ENCODE assay signal across 18 cellular contexts in genomic region chr10:88156341-88156740, GRCh38.
DNase-seq lines count a peak whose midpoint lies in the region; ATAC-seq, FAIRE-seq and TF ChIP-seq lines count a peak whose summit lies in the region.
"Had no signal": no experiment of that assay in that cellular context is flagged by ENCODE, and none has a peak within 500 bp of the region (broad histone marks: within the 10 kb centered on the region; RNA-seq: fewer than 3 reads in every experiment).

No MANE protein-coding gene starts in this region.

- no peak overlapping the region for H3K4me3 ChIP-seq in adipocyte (ENCODE audit: low read length)
- H3K4me3 ChIP-seq in hepatocyte, result no peak overlapping the region
- H3K4me3 ChIP-seq in thyroid gland (replicated peaks in 1 of 3), result no peak overlapping the region
- no peak overlapping the region for H3K4me3 ChIP-seq in heart right ventricle
- H3K4me3 ChIP-seq: HAP-1, upper lobe of right lung had no signal

- H3K79me2 ChIP-seq in hepatocyte, result no peaks in the 10 kb centered on the region

- WGBS in hepatocyte (ENCODE audit: low lambda C conversion rate, missing lambda C conversion rate), result 71% methylated on average over 1 of the region's 1 CpG
- 97 to 100% methylated on average over 1 of the region's 1 CpG for WGBS in thyroid gland, 2 donors
- WGBS in heart right ventricle, 2 donors, result 100% methylated on average over 1 of the region's 1 CpG

- intact Hi-C loops in thyroid gland (cut with DNase I) (no loop called here), heart right ventricle (cut with DNase I) (loop anchor here in 1 of 10 donors (5.0 to 10.0 kb wide), 2 partner anchors 88 to 114 kb away; no protein-coding TSS in a partner anchor)

- H3K4me2 ChIP-seq in hepatocyte, result no peak overlapping the region

- H3K27ac ChIP-seq in hepatocyte (peak overlapping the region; percentile 25), thyroid gland (no peak overlapping the region), heart right ventricle (no peak overlapping the region)
- H3K27ac ChIP-seq: upper lobe of right lung had no signal

- TF ChIP-seq CTCF in hepatocyte (IDR thresholded peaks at IDR 0.05; ENCODE audit: poor library complexity) (no peak), thyroid gland (IDR thresholded peaks at IDR 0.05) (no peak), heart right ventricle (IDR thresholded peaks at IDR 0.05) (no peak)

- peak; percentile 89 for DNase-seq in A172 (ENCODE audit: low spot score)
- no peak for DNase-seq in H54 (ENCODE audit: insufficient read length, low spot score)
- peak; percentile 42 for DNase-seq in adipocyte (ENCODE audit: low read depth)
- no peak for DNase-seq in hepatocyte (ENCODE audit: low spot score)
- DNase-seq in thyroid gland, result no peak
- DNase-seq in NK-92 treated with Interleukin-12 subunit alpha and Interleukin-12 subunit beta, amount 100 ng/mL, for 24 hours (lab: John Stamatoyannopoulos, UW), result no peak
- DNase-seq in heart right ventricle, result no peak
- no peak for DNase-seq in NCI-H2107 (lab: John Stamatoyannopoulos, UW)
- DNase-seq: activated CD4-positive, alpha-beta memory T cell treated with anti-CD3 and anti-CD28 coated beads for 36 hours; amygdala; COR-L47; immature natural killer cell; natural killer cell; NCI-H1930; NCI-H510A; stimulated activated naive CD4-positive, alpha-beta T cell treated with Interleukin-2 at 50 U/mL for 16 hours; upper lobe of right lung had no signal

- no peak for ATAC-seq in heart right ventricle
- ATAC-seq: natural killer cell, upper lobe of right lung had no signal

- H3K9me2 ChIP-seq in hepatocyte (replicated peaks; ENCODE audit: insufficient read depth), result no peaks in the 10 kb centered on the region

- H3K36me3 ChIP-seq in adipocyte (ENCODE audit: control insufficient read depth, insufficient read depth, low read length, severe bottlenecking) (no peaks in the 10 kb centered on the region), hepatocyte (replicated peaks; ENCODE audit: insufficient read depth, low read depth) (no peaks in the 10 kb centered on the region), thyroid gland (no peaks in the 10 kb centered on the region), heart right ventricle (no peaks in the 10 kb centered on the region)
- H3K36me3 ChIP-seq: HAP-1, upper lobe of right lung had no signal

- H3K4me1 ChIP-seq in adipocyte (ENCODE audit: control insufficient read depth, insufficient read depth, low read length), result peaks cover 43% of the 10 kb centered on the region
- peaks cover 16% of the 10 kb centered on the region for H3K4me1 ChIP-seq in hepatocyte (ENCODE audit: insufficient read depth)
- H3K4me1 ChIP-seq in thyroid gland, result peaks cover 3% of the 10 kb centered on the region in 2 donors
- H3K4me1 ChIP-seq in heart right ventricle, result peaks cover 0 to 31% (median 8%) of the 10 kb centered on the region in 9 donors
- H3K4me1 ChIP-seq: HAP-1 had no signal

- H2AFZ ChIP-seq in hepatocyte, result no peak overlapping the region

- H3K9me3 ChIP-seq in adipocyte (ENCODE audit: control insufficient read depth, low read length) (no peaks in the 10 kb centered on the region), hepatocyte (ENCODE audit: low read depth) (no peaks in the 10 kb centered on the region), thyroid gland (no peaks in the 10 kb centered on the region), heart right ventricle (no peaks in the 10 kb centered on the region)
- H3K9me3 ChIP-seq: HAP-1, upper lobe of right lung had no signal

- no peak for TF ChIP-seq POLR2A in H54 (IDR thresholded peaks at IDR 0.05; ENCODE audit: low read depth, low read length)
- no peak for TF ChIP-seq POLR2A in thyroid gland (IDR thresholded peaks at IDR 0.05)

- peak; percentile 95 for FAIRE-seq in H54 (lab: Jason Lieb, UNC)

- H4K20me1 ChIP-seq in hepatocyte (ENCODE audit: insufficient read depth, poor library complexity, severe bottlenecking), result no peaks in the 10 kb centered on the region

- H3K27me3 ChIP-seq in adipocyte (replicated peaks; ENCODE audit: control insufficient read depth, insufficient read depth, low read length), result no peaks in the 10 kb centered on the region
- no peaks in the 10 kb centered on the region for H3K27me3 ChIP-seq in hepatocyte
- H3K27me3 ChIP-seq in thyroid gland, result no peaks in the 10 kb centered on the region
- no peaks in the 10 kb centered on the region for H3K27me3 ChIP-seq in heart right ventricle
- H3K27me3 ChIP-seq: upper lobe of right lung had no signal

- no peak overlapping the region for H3K9ac ChIP-seq in adipocyte (ENCODE audit: low read length)

Comparison
In these comparisons a context has a peak if more than half of its experiments do, and no peak if none do; other contexts are left out.
1. DNase-seq: peak in A172 (single experiment) and adipocyte (single experiment); none in H54 (single experiment), hepatocyte (single experiment), thyroid gland (0 of 2), NK-92 treated with Interleukin-12 subunit alpha and Interleukin-12 subunit beta, amount 100 ng/mL, for 24 hours (single experiment), heart right ventricle (0 of 2) and NCI-H2107 (single experiment).